22 cellular contexts compared by ENCODE assay signal in genomic region chr9:71678999-71679398, GRCh38.
DNase-seq lines count a peak whose midpoint lies in the region; ATAC-seq and TF ChIP-seq lines count a peak whose summit lies in the region.
"Had no signal": no experiment of that assay in that cellular context is flagged by ENCODE, and none has a peak within 500 bp of the region (broad histone marks: within the 10 kb centered on the region; RNA-seq: fewer than 3 reads in every experiment).

No MANE protein-coding gene starts in this region.

- H4K20me1 ChIP-seq in PC-9 (ENCODE audit: insufficient read depth): no peaks in the 10 kb centered on the region

- H3K9me3 Mint-ChIP-seq in mesothelial cell of epicardium: peaks cover 8% of the 10 kb centered on the region
- H3K9me3 Mint-ChIP-seq in activated naive CD4-positive, alpha-beta T cell treated with anti-CD3 and anti-CD28 coated beads, Interleukin-2, amount 10 ng/mL, durations not matched to agents 7 days and 5 days: no peaks in the 10 kb centered on the region
- H3K9me3 Mint-ChIP-seq: activated naive CD4-positive, alpha-beta T cell treated with anti-CD3 and anti-CD28 coated beads, Interleukin-2, amount 50 U/mL, for 24 hours had no signal

- 37 to 46% methylated on average over 3 of the region's 3 CpGs for WGBS in ectodermal cell, 2 experiments
- WGBS in upper lobe of left lung, 2 donors: 37 to 50% methylated on average over 3 of the region's 3 CpGs

- peaks cover 6% of the 10 kb centered on the region for H3K36me3 Mint-ChIP-seq in mesothelial cell of epicardium
- H3K36me3 Mint-ChIP-seq in activated naive CD4-positive, alpha-beta T cell treated with anti-CD3 and anti-CD28 coated beads, Interleukin-2, amount 10 ng/mL, durations not matched to agents 7 days and 5 days: peaks cover 61% of the 10 kb centered on the region

- H3K27me3 Mint-ChIP-seq in mesothelial cell of epicardium (ENCODE audit: low read depth): no peaks in the 10 kb centered on the region
- no peaks in the 10 kb centered on the region for H3K27me3 Mint-ChIP-seq in activated naive CD4-positive, alpha-beta T cell treated with anti-CD3 and anti-CD28 coated beads, Interleukin-2, amount 10 ng/mL, durations not matched to agents 7 days and 5 days
- H3K27me3 Mint-ChIP-seq: activated CD8-positive, alpha-beta T cell treated with anti-CD3 and anti-CD28 coated beads for 36 hours; activated naive CD4-positive, alpha-beta T cell treated with anti-CD3 and anti-CD28 coated beads, Interleukin-2, amount 50 U/mL, for 24 hours had no signal

- no peaks in the 10 kb centered on the region; the same call in 1 of the 2 replicates for H3K9me2 ChIP-seq in PC-9 (ENCODE audit: insufficient read depth)

- TF ChIP-seq CTCF in PC-9 (conservative IDR thresholded peaks at IDR 0.05): no peak
- TF ChIP-seq CTCF in mesothelial cell of epicardium (IDR thresholded peaks at IDR 0.05; ENCODE audit: unreplicated experiment): no peak
- TF ChIP-seq CTCF in upper lobe of left lung (IDR thresholded peaks at IDR 0.05): no peak
- no peak for TF ChIP-seq CTCF in dorsolateral prefrontal cortex (IDR thresholded peaks at IDR 0.05 in 54 of 56, conservative IDR thresholded peaks at IDR 0.05 in 2 of 56; ENCODE audit: low read depth in 1 of 56, partially characterized antibody in 56 of 56)

- H3F3A ChIP-seq in PC-9 (ENCODE audit: insufficient read depth, low read depth): peaks cover 66% of the 10 kb centered on the region

- H3K4me3 Mint-ChIP-seq in mesothelial cell of epicardium: no peak overlapping the region
- H3K4me3 Mint-ChIP-seq in activated naive CD4-positive, alpha-beta T cell treated with anti-CD3 and anti-CD28 coated beads, Interleukin-2, amount 10 ng/mL, durations not matched to agents 7 days and 5 days: no peak overlapping the region
- H3K4me3 Mint-ChIP-seq: activated CD8-positive, alpha-beta T cell treated with anti-CD3 and anti-CD28 coated beads for 36 hours; activated naive CD4-positive, alpha-beta T cell treated with anti-CD3 and anti-CD28 coated beads, Interleukin-2, amount 50 U/mL, for 24 hours had no signal

- POLR2A ChIA-PET in PC-9 (lab: Charles Lee; ENCODE audit: unreplicated experiment): no interaction called here

- CTCF ChIA-PET in PC-9 (lab: Charles Lee): interaction anchor here (0.6 kb wide), 1 partner anchor 38 kb away, joined by 3 read pairs; no protein-coding TSS in a partner anchor
- CTCF ChIA-PET in activated naive CD4-positive, alpha-beta T cell treated with anti-CD3 and anti-CD28 coated beads, Interleukin-2, amount 10 ng/mL, durations not matched to agents 7 days and 5 days (lab: Charles Lee): interaction anchor here (0.8 to 1.0 kb wide), 2 partner anchors 31 to 37 kb away, joined by 3 read pairs; no protein-coding TSS in a partner anchor

- no TSS peak for BruUV-seq in PC-9 (replicated peaks; lab: Mats Ljungman, UMichigan)

- no peak for TF ChIP-seq POLR2A in upper lobe of left lung (IDR thresholded peaks at IDR 0.05)

- intact Hi-C loops in PC-9 (cut with micrococcal nuclease; ENCODE audit: unreplicated experiment): no loop called here
- intact Hi-C loops in dorsolateral prefrontal cortex (cut with DNase I): no loop called here

- H3K27me3 ChIP-seq in PC-9 (ENCODE audit: insufficient read depth, low read depth) (no peaks in the 10 kb centered on the region), ectodermal cell (ENCODE audit: control insufficient read depth, insufficient read depth, low read length, poor library complexity, severe bottlenecking) (no peaks in the 10 kb centered on the region), upper lobe of left lung (no peaks in the 10 kb centered on the region), dorsolateral prefrontal cortex (no peaks in the 10 kb centered on the region)
- H3K27me3 ChIP-seq: heart right ventricle, suprapubic skin had no signal

- H2AFZ ChIP-seq in PC-9: no peak overlapping the region

- H3K4me1 Mint-ChIP-seq in mesothelial cell of epicardium: peaks cover 67% of the 10 kb centered on the region
- H3K4me1 Mint-ChIP-seq in activated naive CD4-positive, alpha-beta T cell treated with anti-CD3 and anti-CD28 coated beads, Interleukin-2, amount 10 ng/mL, durations not matched to agents 7 days and 5 days: peaks cover 28% of the 10 kb centered on the region

- DNase-seq in PC-9: peak in 1 of 2 experiments; percentile 45
- DNase-seq in mesothelial cell of epicardium (ENCODE audit: low spot score in 2 of 2, unreplicated experiment in 2 of 2): no peak
- DNase-seq in upper lobe of left lung: no peak
- no peak for DNase-seq in activated naive CD4-positive, alpha-beta T cell treated with anti-CD3 and anti-CD28 coated beads, Interleukin-2, amount 10 ng/mL, durations not matched to agents 7 days and 5 days
- DNase-seq in dorsolateral prefrontal cortex: no peak
- no peak for DNase-seq in NCI-H2171 treated with DMSO at 0.1 percent for 48 hours (lab: John Stamatoyannopoulos, UW)
- DNase-seq: activated CD8-positive, alpha-beta T cell treated with anti-CD3 and anti-CD28 coated beads for 36 hours; activated T-cell treated with anti-CD3 and anti-CD28 coated beads, Interleukin-2, amount 50 U/mL, for 1 hour; BE2C; Caco-2; EL; heart right ventricle; Kasumi-1; NCI-H1105; NCI-H2081; NCI-H510A; NK-92 treated with Interleukin-12 subunit alpha and Interleukin-12 subunit beta, amount 100 ng/mL, for 24 hours; nucleus accumbens; retina had no signal

- peak overlapping the region; percentile 92 for H3K27ac ChIP-seq in PC-9
- peak overlapping the region; percentile 28 for H3K27ac ChIP-seq in ectodermal cell (ENCODE audit: insufficient read depth, low read depth, low read length, poor library complexity, severe bottlenecking)
- H3K27ac ChIP-seq in upper lobe of left lung: peak overlapping the region; percentile 68 to 88 (median 86)
- no peak overlapping the region for H3K27ac ChIP-seq in dorsolateral prefrontal cortex

- H3K4me3 ChIP-seq in PC-9: no peak overlapping the region
- H3K4me3 ChIP-seq in ectodermal cell (ENCODE audit: insufficient read depth, low read depth, low read length): no peak overlapping the region
- H3K4me3 ChIP-seq in upper lobe of left lung: no peak overlapping the region
- H3K4me3 ChIP-seq in dorsolateral prefrontal cortex: no peak overlapping the region
- H3K4me3 ChIP-seq: heart right ventricle, suprapubic skin had no signal

- H3K79me2 ChIP-seq in PC-9 (ENCODE audit: low read depth): no peaks in the 10 kb centered on the region

- no peak for ATAC-seq in upper lobe of left lung (ENCODE audit: low FRiP score in 2 of 2)
- ATAC-seq: activated CD8-positive, alpha-beta T cell treated with anti-CD3 and anti-CD28 coated beads for 36 hours had no signal

- peak overlapping the region; percentile 53; the same call in 1 of the 2 replicates for H3K4me2 ChIP-seq in PC-9

- H3K27ac Mint-ChIP-seq in mesothelial cell of epicardium: peak overlapping the region; percentile 90
- H3K27ac Mint-ChIP-seq in activated naive CD4-positive, alpha-beta T cell treated with anti-CD3 and anti-CD28 coated beads, Interleukin-2, amount 10 ng/mL, durations not matched to agents 7 days and 5 days: no peak overlapping the region
- H3K27ac Mint-ChIP-seq: activated CD8-positive, alpha-beta T cell treated with anti-CD3 and anti-CD28 coated beads for 36 hours; activated naive CD4-positive, alpha-beta T cell treated with anti-CD3 and anti-CD28 coated beads, Interleukin-2, amount 50 U/mL, for 24 hours had no signal

- H3K9me3 ChIP-seq in PC-9 (ENCODE audit: insufficient read depth, low read depth) (peaks cover 9% of the 10 kb centered on the region; the same call in 1 of the 2 replicates), ectodermal cell (ENCODE audit: control insufficient read depth, low read length) (no peaks in the 10 kb centered on the region), upper lobe of left lung (no peaks in the 10 kb centered on the region)
- H3K9me3 ChIP-seq: Caco-2, suprapubic skin had no signal

- no peaks in the 10 kb centered on the region for H3K36me3 ChIP-seq in PC-9 (ENCODE audit: low read depth)
- H3K36me3 ChIP-seq in ectodermal cell (ENCODE audit: control insufficient read depth, insufficient read depth, low read length): peaks cover 5% of the 10 kb centered on the region
- peaks cover 0 to 6% (median 2%) of the 10 kb centered on the region in 4 donors for H3K36me3 ChIP-seq in upper lobe of left lung
- H3K36me3 ChIP-seq: BE2C, suprapubic skin had no signal

- no peak for TF ChIP-seq EP300 in upper lobe of left lung (IDR thresholded peaks at IDR 0.05)

- peaks cover 97% of the 10 kb centered on the region for H3K4me1 ChIP-seq in PC-9 (replicated peaks; ENCODE audit: insufficient read depth)
- H3K4me1 ChIP-seq in ectodermal cell (ENCODE audit: control insufficient read depth, insufficient read depth, low read length): no peaks in the 10 kb centered on the region
- H3K4me1 ChIP-seq in upper lobe of left lung: peaks cover 52 to 62% (median 55%) of the 10 kb centered on the region in 4 donors

Comparison
In these comparisons a context has a peak if more than half of its experiments do, and no peak if none do; other contexts are left out.
1. H3K27ac ChIP-seq: peak in PC-9 (single experiment), ectodermal cell (single experiment) and upper lobe of left lung (4 of 4); none in dorsolateral prefrontal cortex (0 of 59).